29 cellular contexts compared by ENCODE assay signal in genomic region chr15:25931846-25932245, GRCh38.
"Had no signal": no experiment of that assay in that cellular context is flagged by ENCODE, and none has a peak within 500 bp of the region (broad histone marks: within the 10 kb centered on the region; RNA-seq: fewer than 3 reads in every experiment).

No MANE protein-coding gene starts in this region.

- DNase-seq: activated CD4-positive, alpha-beta T cell treated with anti-CD3 and anti-CD28 coated beads for 4 hours; activated CD4-positive, alpha-beta T cell treated with anti-CD3 and anti-CD28 coated beads, Interleukin-2, amount 50 U/mL, for 4 hours; activated effector memory CD4-positive, alpha-beta T cell treated with Interleukin-2 at 50 U/mL for 16 hours; activated naive CD4-positive, alpha-beta T cell treated with anti-CD3 and anti-CD28 coated beads for 36 hours; activated naive CD8-positive, alpha-beta T cell treated with anti-CD3 and anti-CD28 coated beads for 36 hours; activated T-cell treated with anti-CD3 and anti-CD28 coated beads for 4 hours; activated T-cell treated with anti-CD3 and anti-CD28 coated beads, Interleukin-2, amount 50 U/mL, for 72 hours; adrenal gland; aorta; body of pancreas; dorsolateral prefrontal cortex; effector memory CD4-positive, alpha-beta T cell; erythroblast; foreskin keratinocyte; heart right ventricle; left cardiac atrium; left ventricle myocardium superior; mucosa of descending colon; nephron progenitor cell; sigmoid colon; stimulated activated CD4-positive, alpha-beta T cell treated with anti-CD3 and anti-CD28 coated beads, Interleukin-1b, Interleukin-23, amount 100 ng/mL, for 48 hours; stimulated activated CD4-positive, alpha-beta T cell treated with anti-CD3 and anti-CD28 coated beads, Interleukin-4, amount 100 ng/mL, for 4 hours; stimulated activated CD8-positive, alpha-beta memory T cell treated with anti-CD3 and anti-CD28 coated beads, Interleukin-4, amount 100 ng/mL, for 48 hours; stimulated activated naive CD8-positive, alpha-beta T cell treated with anti-CD3 and anti-CD28 coated beads, Interleukin-15, amount 100 ng/mL, for 72 hours; T-helper 1 cell; thyroid gland; upper lobe of left lung had no signal

- H3K4me3 ChIP-seq: adrenal gland, body of pancreas, coronary artery, dorsolateral prefrontal cortex, heart right ventricle, mucosa of descending colon, sigmoid colon, smooth muscle cell, thyroid gland, upper lobe of left lung had no signal
